In genomic region chr7:27697861-27698430, GRCh38 we compare ENCODE assay signal across 9 cellular contexts. TPM values are rescaled to one million over a fixed set of nuclear protein-coding genes. Genes with fewer than 3 reads are reported as not detected.
A peak's percentile ranks its signal among the peaks of the same experiment; 100 is the strongest.
DNase-seq lines count a peak whose midpoint lies in the region; ATAC-seq and TF ChIP-seq lines count a peak whose summit lies in the region.
"Had no signal": no experiment of that assay in that cellular context is flagged by ENCODE, and none has a peak within 500 bp of the region (broad histone marks: within the 10 kb centered on the region; RNA-seq: fewer than 3 reads in every experiment).

No MANE protein-coding gene starts in this region.

- TF ChIP-seq POLR2A in suprapubic skin (IDR thresholded peaks at IDR 0.05): no peak

- no peaks in the 10 kb centered on the region for H3K36me3 ChIP-seq in left lung
- H3K36me3 ChIP-seq in suprapubic skin: no peaks in the 10 kb centered on the region

- H3K4me1 ChIP-seq in left lung: peaks cover 0 to 24% of the 10 kb centered on the region in 2 donors
- H3K4me1 ChIP-seq in suprapubic skin: no peaks in the 10 kb centered on the region

- no peak for TF ChIP-seq CTCF in left lung (IDR thresholded peaks at IDR 0.05)
- no peak for TF ChIP-seq CTCF in suprapubic skin (IDR thresholded peaks at IDR 0.05)

- intact Hi-C loops in left lung (cut with DNase I): no loop called here

- peak; percentile 77 for ATAC-seq in HG03196 (IDR thresholded peaks at IDR 0.05; ENCODE audit: unreplicated experiment)
- peak; percentile 80 for ATAC-seq in left lung

- no peaks in the 10 kb centered on the region for H3K27me3 ChIP-seq in left lung
- H3K27me3 ChIP-seq in suprapubic skin: no peaks in the 10 kb centered on the region

- H3K4me3 ChIP-seq in left lung (no peak overlapping the region), suprapubic skin (no peak overlapping the region)

- DNase-seq in stimulated activated CD4-positive, alpha-beta T cell treated with anti-CD3 and anti-CD28 coated beads, Interleukin-15, amount 100 ng/mL, for 48 hours (ENCODE audit: low read depth in 2 of 2): peak; percentile 3
- DNase-seq in stimulated activated CD4-positive, alpha-beta T cell treated with anti-CD3 and anti-CD28 coated beads, Interleukin-4, amount 100 ng/mL, for 1 hour: no peak
- DNase-seq in SKM-1 (lab: John Stamatoyannopoulos, UW; ENCODE audit: unreplicated experiment) (peak; percentile 83), left lung (peak in 1 of 2 donors; percentile 72), suprapubic skin (ENCODE audit: low spot score in 2 of 2) (no peak), superior temporal gyrus (ENCODE audit: extremely low spot score) (no peak)
- DNase-seq in activated effector memory CD4-positive, alpha-beta T cell treated with Interleukin-2 at 50 U/mL for 16 hours: no peak
- DNase-seq: DND-41 had no signal

- H3K9me3 ChIP-seq in left lung (no peaks in the 10 kb centered on the region), suprapubic skin (no peaks in the 10 kb centered on the region)

- WGBS in suprapubic skin: 42% methylated on average over 3 of the region's 3 CpGs

- H3K27ac ChIP-seq in left lung: peak overlapping the region; percentile 2 to 91
- no peak overlapping the region for H3K27ac ChIP-seq in suprapubic skin

- TF ChIP-seq EP300 in suprapubic skin (IDR thresholded peaks at IDR 0.05): no peak

RNA-seq across cellular contexts. Expression of gene HIBADH, which starts 35.3 kb away (rescaled TPM):
- 10 to 100 TPM; 20.8 to 24.0 TPM for total RNA-seq in left lung
- total RNA-seq in suprapubic skin: 10 to 100 TPM; 27.9 to 35.2 (median 30.2) TPM

RNA-seq across cellular contexts. Expression of gene TAX1BP1, which starts 42.0 kb away (rescaled TPM):
- total RNA-seq in left lung (10 to 100 TPM; 96.1 to 96.4 TPM), suprapubic skin (10 to 100 TPM; 67.5 to 98.3 (median 84.5) TPM)

Comparison
In these comparisons a context has a peak if more than half of its experiments do, and no peak if none do; other contexts are left out.
1. DNase-seq: peak in stimulated activated CD4-positive, alpha-beta T cell treated with anti-CD3 and anti-CD28 coated beads, Interleukin-15, amount 100 ng/mL, for 48 hours (2 of 2) and SKM-1 (single experiment); none in stimulated activated CD4-positive, alpha-beta T cell treated with anti-CD3 and anti-CD28 coated beads, Interleukin-4, amount 100 ng/mL, for 1 hour (single experiment), suprapubic skin (0 of 2), activated effector memory CD4-positive, alpha-beta T cell treated with Interleukin-2 at 50 U/mL for 16 hours (single experiment) and superior temporal gyrus (single experiment).